In the genomic region with DNA sequence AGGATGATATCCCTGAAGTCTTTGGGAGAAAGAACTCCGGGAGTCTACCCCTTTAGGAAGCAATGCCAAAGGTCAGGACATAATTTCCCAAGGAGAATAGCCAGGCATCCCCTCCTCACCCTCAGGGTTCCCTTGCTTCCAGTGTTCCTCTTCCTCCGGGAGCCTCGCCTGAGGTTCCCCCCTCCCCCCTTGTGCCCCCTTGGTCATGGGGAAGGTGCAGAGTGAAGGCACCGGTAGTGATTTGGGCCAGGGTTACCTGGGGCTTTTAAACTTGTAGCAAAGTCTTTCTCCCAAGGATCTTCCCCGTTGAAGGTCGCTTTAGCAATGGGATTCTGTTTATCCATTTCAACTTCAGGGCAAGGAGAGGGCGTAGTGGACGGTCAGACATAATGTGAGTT, we compare ENCODE assay signal across 1 cellular context.
TF ChIP-seq lines count a peak whose summit lies in the region.

No MANE protein-coding gene starts in this region.

TF ChIP-seq in SK-N-SH, 30 proteins besides CTCF, POLR2A, EP300 and RAD21 (continued from another document):
- TF ChIP-seq, protein P1, sequence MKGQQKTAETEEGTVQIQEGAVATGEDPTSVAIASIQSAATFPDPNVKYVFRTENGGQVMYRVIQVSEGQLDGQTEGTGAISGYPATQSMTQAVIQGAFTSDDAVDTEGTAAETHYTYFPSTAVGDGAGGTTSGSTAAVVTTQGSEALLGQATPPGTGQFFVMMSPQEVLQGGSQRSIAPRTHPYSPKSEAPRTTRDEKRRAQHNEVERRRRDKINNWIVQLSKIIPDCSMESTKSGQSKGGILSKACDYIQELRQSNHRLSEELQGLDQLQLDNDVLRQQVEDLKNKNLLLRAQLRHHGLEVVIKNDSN (IDR thresholded peaks at IDR 0.05; ENCODE audit: borderline replicate concordance, low read depth): no peak
- TF ChIP-seq, protein P2, sequence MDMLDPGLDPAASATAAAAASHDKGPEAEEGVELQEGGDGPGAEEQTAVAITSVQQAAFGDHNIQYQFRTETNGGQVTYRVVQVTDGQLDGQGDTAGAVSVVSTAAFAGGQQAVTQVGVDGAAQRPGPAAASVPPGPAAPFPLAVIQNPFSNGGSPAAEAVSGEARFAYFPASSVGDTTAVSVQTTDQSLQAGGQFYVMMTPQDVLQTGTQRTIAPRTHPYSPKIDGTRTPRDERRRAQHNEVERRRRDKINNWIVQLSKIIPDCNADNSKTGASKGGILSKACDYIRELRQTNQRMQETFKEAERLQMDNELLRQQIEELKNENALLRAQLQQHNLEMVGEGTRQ (IDR thresholded peaks at IDR 0.05; ENCODE audit: borderline replicate concordance, low read depth, low read length): no peak
- TF ChIP-seq POLR2AphosphoS5 (IDR thresholded peaks at IDR 0.05; ENCODE audit: low read depth, low read length): no peak
- TF ChIP-seq, protein P3, sequence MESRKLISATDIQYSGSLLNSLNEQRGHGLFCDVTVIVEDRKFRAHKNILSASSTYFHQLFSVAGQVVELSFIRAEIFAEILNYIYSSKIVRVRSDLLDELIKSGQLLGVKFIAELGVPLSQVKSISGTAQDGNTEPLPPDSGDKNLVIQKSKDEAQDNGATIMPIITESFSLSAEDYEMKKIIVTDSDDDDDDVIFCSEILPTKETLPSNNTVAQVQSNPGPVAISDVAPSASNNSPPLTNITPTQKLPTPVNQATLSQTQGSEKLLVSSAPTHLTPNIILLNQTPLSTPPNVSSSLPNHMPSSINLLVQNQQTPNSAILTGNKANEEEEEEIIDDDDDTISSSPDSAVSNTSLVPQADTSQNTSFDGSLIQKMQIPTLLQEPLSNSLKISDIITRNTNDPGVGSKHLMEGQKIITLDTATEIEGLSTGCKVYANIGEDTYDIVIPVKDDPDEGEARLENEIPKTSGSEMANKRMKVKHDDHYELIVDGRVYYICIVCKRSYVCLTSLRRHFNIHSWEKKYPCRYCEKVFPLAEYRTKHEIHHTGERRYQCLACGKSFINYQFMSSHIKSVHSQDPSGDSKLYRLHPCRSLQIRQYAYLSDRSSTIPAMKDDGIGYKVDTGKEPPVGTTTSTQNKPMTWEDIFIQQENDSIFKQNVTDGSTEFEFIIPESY (IDR thresholded peaks at IDR 0.05; ENCODE audit: borderline replicate concordance, low read depth): no peak
- no peak for TF ChIP-seq GATA2 (CRISPR knock-in tag; IDR thresholded peaks at IDR 0.05)
